10 cellular contexts compared by ENCODE assay signal in the genomic region with DNA sequence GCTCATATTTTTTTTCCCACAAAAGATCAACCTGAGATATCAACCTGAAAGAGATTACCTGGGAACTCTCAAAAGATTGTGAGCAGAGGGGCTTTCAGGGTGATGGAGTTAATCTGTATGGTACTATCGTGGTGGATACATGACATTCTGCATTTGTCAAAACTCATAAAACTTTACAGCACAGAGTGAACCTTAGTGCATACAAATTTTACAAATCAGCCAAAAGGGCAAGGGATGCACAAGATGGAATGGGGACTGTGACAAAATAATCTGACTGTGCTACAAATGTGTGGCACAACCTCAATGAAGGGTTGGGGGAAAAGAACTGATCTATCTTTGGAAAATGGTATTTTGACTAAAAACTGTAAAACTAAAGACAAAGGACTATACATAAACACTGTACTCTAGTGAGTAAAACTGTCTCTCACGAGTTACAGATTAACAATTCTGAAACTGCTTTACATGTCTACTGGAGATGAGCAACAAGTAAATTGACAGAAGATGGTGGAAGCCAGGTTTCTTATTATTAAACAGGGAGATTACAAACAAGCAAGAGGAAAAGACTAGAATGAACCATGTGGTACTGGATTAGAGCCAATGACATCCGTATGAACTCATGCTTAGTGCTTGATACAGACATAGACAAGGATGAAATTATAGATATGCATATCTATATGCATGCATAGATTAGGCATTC. TPM values are rescaled to one million over a fixed set of nuclear protein-coding genes. Genes with fewer than 3 reads are reported as not detected.
DNase-seq lines count a peak whose midpoint lies in the region; ATAC-seq and TF ChIP-seq lines count a peak whose summit lies in the region.
"Had no signal": no experiment of that assay in that cellular context is flagged by ENCODE, and none has a peak within 500 bp of the region (broad histone marks: within the 10 kb centered on the region; RNA-seq: fewer than 3 reads in every experiment).

No MANE protein-coding gene starts in this region.

- peaks cover 21% of the 10 kb centered on the region for H3K4me1 Mint-ChIP-seq in activated CD4-positive, alpha-beta memory T cell treated with anti-CD3 and anti-CD28 coated beads for 36 hours (ENCODE audit: low read depth)

- H3K4me3 ChIP-seq in body of pancreas, result no peak overlapping the region

- H3K36me3 ChIP-seq in body of pancreas (replicated peaks in 1 of 2; ENCODE audit: insufficient read depth in 1 of 2, low read depth in 2 of 2), result no peaks in the 10 kb centered on the region

- POLR2A ChIA-PET in activated CD4-positive, alpha-beta memory T cell treated with anti-CD3 and anti-CD28 coated beads for 36 hours (lab: Charles Lee), result interaction anchor here (1.1 kb wide), 1 partner anchor 10 kb away, joined by 3 read pairs; no protein-coding TSS in a partner anchor

- intact Hi-C loops in activated CD4-positive, alpha-beta memory T cell treated with anti-CD3 and anti-CD28 coated beads for 36 hours (cut with micrococcal nuclease), result loop anchor here (1.0 kb wide), 3 partner anchors 11 to 73 kb away; partner anchors contain the start of gene PLGRKT
- intact Hi-C loops in posterior vena cava (cut with DNase I) (no loop called here), body of pancreas (cut with DNase I) (no loop called here)

- peaks cover 18% of the 10 kb centered on the region for H3K36me3 Mint-ChIP-seq in activated CD4-positive, alpha-beta memory T cell treated with anti-CD3 and anti-CD28 coated beads for 36 hours

- H3K27ac ChIP-seq in body of pancreas, result no peak overlapping the region

- H3K9me3 Mint-ChIP-seq in activated CD4-positive, alpha-beta memory T cell treated with anti-CD3 and anti-CD28 coated beads for 36 hours, result peaks cover 7% of the 10 kb centered on the region

- peaks cover 0 to 6% (median 0%) of the 10 kb centered on the region in 3 donors for H3K9me3 ChIP-seq in body of pancreas

- ATAC-seq in GM19324 (IDR thresholded peaks at IDR 0.05; ENCODE audit: low FRiP score, unreplicated experiment), result peak; percentile 89
- peak; percentile 87 for ATAC-seq in HG02884 (IDR thresholded peaks at IDR 0.05; ENCODE audit: unreplicated experiment)
- no peak for ATAC-seq in body of pancreas

- 48 to 78% methylated on average over 3 of the region's 3 CpGs for WGBS in body of pancreas, 2 donors

- TF ChIP-seq POLR2A in body of pancreas (IDR thresholded peaks at IDR 0.05), result no peak

- H3K4me3 Mint-ChIP-seq in activated CD4-positive, alpha-beta memory T cell treated with anti-CD3 and anti-CD28 coated beads for 36 hours, result no peak overlapping the region

- no peaks in the 10 kb centered on the region for H3K4me1 ChIP-seq in body of pancreas

- H3K27me3 ChIP-seq in body of pancreas, result no peaks in the 10 kb centered on the region

- DNase-seq in EH (ENCODE audit: low read depth) (peak; percentile 13), posterior vena cava (ENCODE audit: low spot score) (no peak), COLO829 (ENCODE audit: low spot score) (no peak), body of pancreas (no peak)
- no peak for DNase-seq in activated CD4-positive, alpha-beta memory T cell treated with anti-CD3 and anti-CD28 coated beads for 36 hours
- no peak for DNase-seq in stimulated activated CD4-positive, alpha-beta T cell treated with anti-CD3 and anti-CD28 coated beads, Interleukin-15, amount 100 ng/mL, for 24 hours
- DNase-seq: midbrain, NCI-H1105 treated with DMSO at 0.1 percent for 48 hours had no signal

- H3K27ac Mint-ChIP-seq in activated CD4-positive, alpha-beta memory T cell treated with anti-CD3 and anti-CD28 coated beads for 36 hours, result peak overlapping the region; percentile 59

- no peaks in the 10 kb centered on the region for H3K27me3 Mint-ChIP-seq in activated CD4-positive, alpha-beta memory T cell treated with anti-CD3 and anti-CD28 coated beads for 36 hours

- CTCF ChIA-PET in activated CD4-positive, alpha-beta memory T cell treated with anti-CD3 and anti-CD28 coated beads for 36 hours (lab: Charles Lee), result interaction anchor here (0.6 to 0.8 kb wide), 2 partner anchors 13 to 35 kb away, joined by 3 read pairs; no protein-coding TSS in a partner anchor

- no peak for TF ChIP-seq CTCF in body of pancreas (IDR thresholded peaks at IDR 0.05)

RNA-seq across cellular contexts. Expression of gene RLN1, which starts 24.8 kb away (rescaled TPM):
- total RNA-seq in activated CD4-positive, alpha-beta memory T cell treated with anti-CD3 and anti-CD28 coated beads for 36 hours, result 1 to 10 TPM; 1.2 to 1.8 TPM
- total RNA-seq in posterior vena cava, result not detected
- total RNA-seq in body of pancreas, result not detected

RNA-seq across cellular contexts. Expression of gene RLN2, which starts 59.9 kb away (rescaled TPM):
- 1 to 10 TPM; 4.6 to 5.0 TPM for total RNA-seq in activated CD4-positive, alpha-beta memory T cell treated with anti-CD3 and anti-CD28 coated beads for 36 hours
- total RNA-seq in posterior vena cava (not detected), body of pancreas (not detected)
